In genomic region chr12:59834659-59835474, GRCh38 we compare ENCODE assay signal across 8 cellular contexts.
DNase-seq lines count a peak whose midpoint lies in the region; ATAC-seq and TF ChIP-seq lines count a peak whose summit lies in the region.

No MANE protein-coding gene starts in this region.

- no peaks in the 10 kb centered on the region for H3K27me3 ChIP-seq in endodermal cell (ENCODE audit: control insufficient read depth, insufficient read depth, low read length, poor library complexity, severe bottlenecking)

- no peak overlapping the region for H3K4me3 Mint-ChIP-seq in endodermal cell

- no peaks in the 10 kb centered on the region for H3K9me3 ChIP-seq in endodermal cell (ENCODE audit: control insufficient read depth, low read length)

- H3K4me1 Mint-ChIP-seq in endodermal cell, result no peaks in the 10 kb centered on the region

- DNase-seq in AG20443 (ENCODE audit: low spot score) (peak; percentile 13), NCI-H146 (lab: John Stamatoyannopoulos, UW) (peak; percentile 5), endodermal cell (no peak), renal cortical epithelial cell (ENCODE audit: low read depth) (peak; percentile 30), NCI-H345 treated with DMSO at 0.1 percent for 48 hours (lab: John Stamatoyannopoulos, UW; ENCODE audit: unreplicated experiment) (no peak)
- DNase-seq in stimulated activated CD4-positive, alpha-beta T cell treated with anti-CD3 and anti-CD28 coated beads, Interleukin-2, amount 100 ng/mL, for 24 hours, result no peak

- no peaks in the 10 kb centered on the region for H3K36me3 Mint-ChIP-seq in endodermal cell (ENCODE audit: low read depth)

- no peaks in the 10 kb centered on the region for H3K36me3 ChIP-seq in endodermal cell (ENCODE audit: control insufficient read depth, insufficient read depth, low read length)

- no peaks in the 10 kb centered on the region for H3K4me1 ChIP-seq in endodermal cell (ENCODE audit: control insufficient read depth, insufficient read depth, low read length)

- H3K9me3 Mint-ChIP-seq in endodermal cell, result no peaks in the 10 kb centered on the region

- ATAC-seq in GM18858 (IDR thresholded peaks at IDR 0.05; ENCODE audit: unreplicated experiment) (peak; percentile 57), GM21381 (IDR thresholded peaks at IDR 0.05; ENCODE audit: unreplicated experiment) (no peak)

- H3K27ac Mint-ChIP-seq in endodermal cell, result no peak overlapping the region

- 59 to 100% methylated on average over 1 to 2 of the region's 2 CpGs for WGBS in endodermal cell (ENCODE audit: insufficient coverage in 1 of 2, insufficient read length in 1 of 2), 2 experiments

- H3K9ac ChIP-seq in endodermal cell (ENCODE audit: extremely low read depth, low read length, poor library complexity, severe bottlenecking), result no peak overlapping the region

- H3K27ac ChIP-seq in endodermal cell (ENCODE audit: low read depth, low read length), result no peak overlapping the region

- H3K27me3 Mint-ChIP-seq in endodermal cell (ENCODE audit: insufficient read depth), result no peaks in the 10 kb centered on the region

- no peak overlapping the region for H3K4me3 ChIP-seq in endodermal cell (ENCODE audit: low read length)

- peak; percentile 97 for TF ChIP-seq CTCF in endodermal cell (conservative IDR thresholded peaks at IDR 0.05)

Comparison
In these comparisons a context has a peak if more than half of its experiments do, and no peak if none do; other contexts are left out.
1. DNase-seq: peak in AG20443 (single experiment), NCI-H146 (single experiment) and renal cortical epithelial cell (single experiment); none in endodermal cell (single experiment), NCI-H345 treated with DMSO at 0.1 percent for 48 hours (single experiment) and stimulated activated CD4-positive, alpha-beta T cell treated with anti-CD3 and anti-CD28 coated beads, Interleukin-2, amount 100 ng/mL, for 24 hours (0 of 2).